Comparison of ENCODE assay signal across 12 cellular contexts in the genomic region with DNA sequence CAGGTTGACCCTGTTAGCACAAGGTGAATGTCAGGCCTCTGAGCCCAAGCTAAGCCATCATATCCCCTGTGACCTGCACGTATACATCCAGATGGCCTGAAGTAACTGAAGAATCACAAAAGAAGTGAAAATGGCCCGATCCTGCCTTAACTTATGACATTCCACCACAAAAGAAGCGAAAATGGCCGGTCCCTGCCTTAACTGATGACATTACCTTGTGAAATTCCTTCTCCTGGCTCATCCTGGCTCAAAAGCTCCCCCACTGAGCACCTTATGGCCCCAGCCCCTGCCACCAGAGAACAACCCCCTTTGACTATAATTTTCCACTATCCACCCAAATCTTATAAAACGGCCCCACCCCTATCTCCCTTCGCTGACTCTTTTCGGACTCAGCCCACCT. TPM values are rescaled to one million over a fixed set of nuclear protein-coding genes. Genes with fewer than 3 reads are reported as not detected.
"Had no signal": no experiment of that assay in that cellular context is flagged by ENCODE, and none has a peak within 500 bp of the region (broad histone marks: within the 10 kb centered on the region; RNA-seq: fewer than 3 reads in every experiment).

No MANE protein-coding gene starts in this region.

RNA-seq across cellular contexts. Expression of a gene that starts 13.0 kb away (rescaled TPM):
- total RNA-seq: cerebellum, dermis blood vessel endothelial cell, glomerular endothelial cell, left colon, left lobe of liver, left ventricle myocardium inferior, liver, lung, mammary epithelial cell, mucosa of descending colon, myocyte had no signal
- polyA plus RNA-seq: keratinocyte, mammary epithelial cell had no signal
